In genomic region chr11:108467091-108467823, GRCh38 we compare ENCODE assay signal across 1 cellular context.
A peak's percentile ranks its signal among the peaks of the same experiment; 100 is the strongest.
TF ChIP-seq lines count a peak whose summit lies in the region.

Gene C11orf65, minus strand, starts transcription at chr11:108467529. Its CDS starts 5,970 bp downstream, at chr11:108461559.

TF ChIP-seq in GM12878, 131 proteins besides CTCF, POLR2A, EP300 and RAD21 (continued from another document):
- TF ChIP-seq, protein P1, sequence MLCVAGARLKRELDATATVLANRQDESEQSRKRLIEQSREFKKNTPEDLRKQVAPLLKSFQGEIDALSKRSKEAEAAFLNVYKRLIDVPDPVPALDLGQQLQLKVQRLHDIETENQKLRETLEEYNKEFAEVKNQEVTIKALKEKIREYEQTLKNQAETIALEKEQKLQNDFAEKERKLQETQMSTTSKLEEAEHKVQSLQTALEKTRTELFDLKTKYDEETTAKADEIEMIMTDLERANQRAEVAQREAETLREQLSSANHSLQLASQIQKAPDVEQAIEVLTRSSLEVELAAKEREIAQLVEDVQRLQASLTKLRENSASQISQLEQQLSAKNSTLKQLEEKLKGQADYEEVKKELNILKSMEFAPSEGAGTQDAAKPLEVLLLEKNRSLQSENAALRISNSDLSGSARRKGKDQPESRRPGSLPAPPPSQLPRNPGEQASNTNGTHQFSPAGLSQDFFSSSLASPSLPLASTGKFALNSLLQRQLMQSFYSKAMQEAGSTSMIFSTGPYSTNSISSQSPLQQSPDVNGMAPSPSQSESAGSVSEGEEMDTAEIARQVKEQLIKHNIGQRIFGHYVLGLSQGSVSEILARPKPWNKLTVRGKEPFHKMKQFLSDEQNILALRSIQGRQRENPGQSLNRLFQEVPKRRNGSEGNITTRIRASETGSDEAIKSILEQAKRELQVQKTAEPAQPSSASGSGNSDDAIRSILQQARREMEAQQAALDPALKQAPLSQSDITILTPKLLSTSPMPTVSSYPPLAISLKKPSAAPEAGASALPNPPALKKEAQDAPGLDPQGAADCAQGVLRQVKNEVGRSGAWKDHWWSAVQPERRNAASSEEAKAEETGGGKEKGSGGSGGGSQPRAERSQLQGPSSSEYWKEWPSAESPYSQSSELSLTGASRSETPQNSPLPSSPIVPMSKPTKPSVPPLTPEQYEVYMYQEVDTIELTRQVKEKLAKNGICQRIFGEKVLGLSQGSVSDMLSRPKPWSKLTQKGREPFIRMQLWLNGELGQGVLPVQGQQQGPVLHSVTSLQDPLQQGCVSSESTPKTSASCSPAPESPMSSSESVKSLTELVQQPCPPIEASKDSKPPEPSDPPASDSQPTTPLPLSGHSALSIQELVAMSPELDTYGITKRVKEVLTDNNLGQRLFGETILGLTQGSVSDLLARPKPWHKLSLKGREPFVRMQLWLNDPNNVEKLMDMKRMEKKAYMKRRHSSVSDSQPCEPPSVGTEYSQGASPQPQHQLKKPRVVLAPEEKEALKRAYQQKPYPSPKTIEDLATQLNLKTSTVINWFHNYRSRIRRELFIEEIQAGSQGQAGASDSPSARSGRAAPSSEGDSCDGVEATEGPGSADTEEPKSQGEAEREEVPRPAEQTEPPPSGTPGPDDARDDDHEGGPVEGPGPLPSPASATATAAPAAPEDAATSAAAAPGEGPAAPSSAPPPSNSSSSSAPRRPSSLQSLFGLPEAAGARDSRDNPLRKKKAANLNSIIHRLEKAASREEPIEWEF (IDR thresholded peaks at IDR 0.05; ENCODE audit: insufficient replicate concordance, low read depth, low read length) = no peak
- TF ChIP-seq NR2F1 (conservative IDR thresholded peaks at IDR 0.05) (no peak), ZNF384 (IDR thresholded peaks at IDR 0.05; ENCODE audit: borderline replicate concordance, low read depth, low read length) (no peak), TCF3 (IDR thresholded peaks at IDR 0.05; ENCODE audit: borderline replicate concordance, insufficient read depth, low read depth, low read length) (0 out of 2 replicates have a peak, but pooled peaks have one; percentile 10), POLR2AphosphoS2 (IDR thresholded peaks at IDR 0.05; ENCODE audit: low read depth, low read length) (peak; percentile 84; the same call in 1 of the 2 replicates), SMAD5 (IDR thresholded peaks at IDR 0.05; ENCODE audit: low read depth) (peak; percentile 91), CHD1 (IDR thresholded peaks at IDR 0.05; ENCODE audit: low read depth, low read length) (no peak), MXI1 (IDR thresholded peaks at IDR 0.05; ENCODE audit: low read depth, low read length) (peak; percentile 47; the same call in 1 of the 2 replicates), YBX1 (IDR thresholded peaks at IDR 0.05) (no peak), STAT3 (IDR thresholded peaks at IDR 0.05; ENCODE audit: low read depth, low read length) (no peak), PRDM15 (CRISPR knock-in tag; IDR thresholded peaks at IDR 0.05) (no peak), CHD2 (IDR thresholded peaks at IDR 0.05; ENCODE audit: borderline replicate concordance, low read depth, low read length) (no peak), CBX3 (IDR thresholded peaks at IDR 0.05; ENCODE audit: borderline replicate concordance, low read depth) (no peak), HDGF (IDR thresholded peaks at IDR 0.05) (peak; percentile 38; the same call in 1 of the 2 replicates), E2F8 (IDR thresholded peaks at IDR 0.05; ENCODE audit: low read depth, partially characterized antibody) (peak; percentile 28), HDAC2 (IDR thresholded peaks at IDR 0.05) (no peak), E2F4 (IDR thresholded peaks at IDR 0.05; ENCODE audit: low read depth, low read length) (no peak), IKZF1 (conservative IDR thresholded peaks at IDR 0.05) (no peak; the same call in 1 of the 2 replicates), SMC3 (IDR thresholded peaks at IDR 0.05; ENCODE audit: borderline replicate concordance, low read length) (0 out of 2 replicates have a peak, but pooled peaks have one; percentile 6), ZNF207 (IDR thresholded peaks at IDR 0.05; ENCODE audit: borderline replicate concordance) (no peak), NR2C2 (IDR thresholded peaks at IDR 0.05; ENCODE audit: borderline replicate concordance, control insufficient read depth, insufficient read length, low read depth) (no peak), WRNIP1 (IDR thresholded peaks at IDR 0.05; ENCODE audit: borderline replicate concordance, low read depth, low read length) (no peak), SMARCA5 (IDR thresholded peaks at IDR 0.05) (no peak), BACH1 (IDR thresholded peaks at IDR 0.05; ENCODE audit: borderline replicate concordance) (0 out of 2 replicates have a peak, but pooled peaks have one; percentile 30), TARDBP (IDR thresholded peaks at IDR 0.05; ENCODE audit: borderline replicate concordance) (0 out of 2 replicates have a peak, but pooled peaks have one; percentile 65), USF1 (IDR thresholded peaks at IDR 0.05; ENCODE audit: borderline replicate concordance, extremely low read length, insufficient read depth, low read depth, low read length) (no peak), ATF7 (IDR thresholded peaks at IDR 0.05; ENCODE audit: low read depth) (peak; percentile 99), NR2C1 (IDR thresholded peaks at IDR 0.05) (peak; percentile 42; the same call in 1 of the 2 replicates), RFX5 (IDR thresholded peaks at IDR 0.05; ENCODE audit: low read depth, low read length) (peak; percentile 47; the same call in 1 of the 2 replicates), BCLAF1 (IDR thresholded peaks at IDR 0.05) (no peak), MLLT1 (IDR thresholded peaks at IDR 0.05) (no peak), ZSCAN29 (IDR thresholded peaks at IDR 0.05) (no peak)
- TF ChIP-seq, protein P2, sequence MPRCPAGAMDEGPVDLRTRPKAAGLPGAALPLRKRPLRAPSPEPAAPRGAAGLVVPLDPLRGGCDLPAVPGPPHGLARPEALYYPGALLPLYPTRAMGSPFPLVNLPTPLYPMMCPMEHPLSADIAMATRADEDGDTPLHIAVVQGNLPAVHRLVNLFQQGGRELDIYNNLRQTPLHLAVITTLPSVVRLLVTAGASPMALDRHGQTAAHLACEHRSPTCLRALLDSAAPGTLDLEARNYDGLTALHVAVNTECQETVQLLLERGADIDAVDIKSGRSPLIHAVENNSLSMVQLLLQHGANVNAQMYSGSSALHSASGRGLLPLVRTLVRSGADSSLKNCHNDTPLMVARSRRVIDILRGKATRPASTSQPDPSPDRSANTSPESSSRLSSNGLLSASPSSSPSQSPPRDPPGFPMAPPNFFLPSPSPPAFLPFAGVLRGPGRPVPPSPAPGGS (IDR thresholded peaks at IDR 0.05; ENCODE audit: borderline replicate concordance, insufficient read depth, low read depth, low read length, poor library complexity, severe bottlenecking) = no peak
- TF ChIP-seq, protein P3, sequence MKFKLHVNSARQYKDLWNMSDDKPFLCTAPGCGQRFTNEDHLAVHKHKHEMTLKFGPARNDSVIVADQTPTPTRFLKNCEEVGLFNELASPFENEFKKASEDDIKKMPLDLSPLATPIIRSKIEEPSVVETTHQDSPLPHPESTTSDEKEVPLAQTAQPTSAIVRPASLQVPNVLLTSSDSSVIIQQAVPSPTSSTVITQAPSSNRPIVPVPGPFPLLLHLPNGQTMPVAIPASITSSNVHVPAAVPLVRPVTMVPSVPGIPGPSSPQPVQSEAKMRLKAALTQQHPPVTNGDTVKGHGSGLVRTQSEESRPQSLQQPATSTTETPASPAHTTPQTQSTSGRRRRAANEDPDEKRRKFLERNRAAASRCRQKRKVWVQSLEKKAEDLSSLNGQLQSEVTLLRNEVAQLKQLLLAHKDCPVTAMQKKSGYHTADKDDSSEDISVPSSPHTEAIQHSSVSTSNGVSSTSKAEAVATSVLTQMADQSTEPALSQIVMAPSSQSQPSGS (IDR thresholded peaks at IDR 0.05; ENCODE audit: low read length) = no peak; the same call in 1 of the 2 replicates
